Comparison of ENCODE assay signal across 8 cellular contexts in the genomic region with DNA sequence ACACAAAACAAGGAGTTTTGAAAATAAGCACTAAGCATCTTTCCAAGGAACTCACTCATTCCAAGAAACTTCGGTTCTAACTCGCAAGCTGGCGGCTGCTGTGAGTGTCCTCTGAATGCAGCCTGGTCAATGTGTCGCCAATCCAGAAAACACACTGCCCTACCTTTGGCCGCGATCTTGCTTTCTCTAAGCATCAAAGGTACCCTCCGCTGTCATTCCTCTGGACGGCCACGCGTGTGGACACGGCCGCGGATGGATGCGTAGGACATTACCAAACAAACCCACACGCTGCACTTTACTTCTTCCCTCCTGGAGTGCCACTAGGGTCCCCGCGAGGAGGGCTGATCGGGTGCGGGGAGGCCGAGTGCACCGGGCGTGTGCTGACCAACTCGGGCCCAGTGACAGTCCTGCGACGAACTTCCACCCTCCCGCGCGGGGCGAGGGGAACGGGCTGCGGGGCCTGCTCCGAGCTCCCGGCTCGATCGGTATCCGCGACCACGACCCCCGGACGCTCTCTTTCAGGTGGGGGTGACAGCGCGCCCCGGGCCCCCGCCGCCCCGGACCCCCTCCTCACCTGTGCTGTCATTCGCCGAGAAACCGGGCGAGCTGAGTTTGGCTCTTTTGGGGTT. TPM values are rescaled to one million over a fixed set of nuclear protein-coding genes. Genes with fewer than 3 reads are reported as not detected.
A peak's percentile ranks its signal among the peaks of the same experiment; 100 is the strongest.
DNase-seq lines count a peak whose midpoint lies in the region; ATAC-seq and TF ChIP-seq lines count a peak whose summit lies in the region.

No MANE protein-coding gene starts in this region.

- H3K27me3 ChIP-seq in CD4-positive, alpha-beta T cell (ENCODE audit: control insufficient read depth, insufficient read depth, low read length), result no peaks in the 10 kb centered on the region
- no peaks in the 10 kb centered on the region for H3K27me3 ChIP-seq in GM23248 (replicated peaks; ENCODE audit: insufficient read depth)
- H3K27me3 ChIP-seq in transverse colon, result no peaks in the 10 kb centered on the region

- H3K9me3 ChIP-seq in CD4-positive, alpha-beta T cell (ENCODE audit: control insufficient read depth, low read length), result no peaks in the 10 kb centered on the region
- H3K9me3 ChIP-seq in GM23248 (ENCODE audit: low read depth) (no peaks in the 10 kb centered on the region), mesodermal cell (ENCODE audit: control insufficient read depth, low read length) (no peaks in the 10 kb centered on the region), transverse colon (no peaks in the 10 kb centered on the region)

- H3K4me1 Mint-ChIP-seq in CD4-positive, alpha-beta T cell (ENCODE audit: low read depth), result peaks cover 61% of the 10 kb centered on the region

- H3K9me3 Mint-ChIP-seq in CD4-positive, alpha-beta T cell, result no peaks in the 10 kb centered on the region

- CTCF ChIA-PET in CD4-positive, alpha-beta T cell (lab: Charles Lee), result interaction anchor here (1.1 kb wide), 1 partner anchor 189 kb away, joined by 4 read pairs; no protein-coding TSS in a partner anchor

- H3K36me3 Mint-ChIP-seq in CD4-positive, alpha-beta T cell (ENCODE audit: low read depth), result peaks cover 36% of the 10 kb centered on the region

- H3K9ac ChIP-seq in GM23248, result peak overlapping the region; percentile 85

- peak overlapping the region; percentile 91 for H3K4me3 ChIP-seq in GM23248
- H3K4me3 ChIP-seq in mesodermal cell (ENCODE audit: extremely low read depth, insufficient read depth, low read length, poor library complexity, severe bottlenecking), result peak overlapping the region; percentile 82
- H3K4me3 ChIP-seq in transverse colon, result peak overlapping the region; percentile 65 to 96 (median 90)

- ATAC-seq in CD4-positive, alpha-beta T cell (ENCODE audit: poor library complexity), result no peak
- peak; percentile 38 for ATAC-seq in SK-N-SH treated with all-trans-retinoic acid at 6 μM for 48 hours

- in situ Hi-C loops in GM23248 (cut with MboI), result no loop called here
- in situ Hi-C loops in transverse colon (cut with MboI; ENCODE audit: low pct_ligation_motif_present in 1 of 4, low pct_unique_long_range_greater_than_20kb in 1 of 4, low sequenced_read_pairs in 3 of 4), result loop anchor here in 3 of 4 donors (5.0 to 25.0 kb wide), 3 partner anchors 182 to 192 kb away; no protein-coding TSS in a partner anchor

- peaks cover 6% of the 10 kb centered on the region for H3K27me3 Mint-ChIP-seq in CD4-positive, alpha-beta T cell

- TF ChIP-seq CTCF in CD4-positive, alpha-beta T cell (IDR thresholded peaks at IDR 0.05), result no peak
- peak in 1 of 5 experiments; percentile 3 for TF ChIP-seq CTCF in transverse colon (IDR thresholded peaks at IDR 0.05)

- no peak for TF ChIP-seq POLR2A in transverse colon (IDR thresholded peaks at IDR 0.05)

- TF ChIP-seq EP300 in transverse colon (IDR thresholded peaks at IDR 0.05; ENCODE audit: low read depth), result no peak

- H2AFZ ChIP-seq in GM23248, result no peak overlapping the region

- H3K79me2 ChIP-seq in GM23248 (ENCODE audit: insufficient read depth), result peaks cover 54% of the 10 kb centered on the region

- H3K4me3 Mint-ChIP-seq in CD4-positive, alpha-beta T cell, result peak overlapping the region; percentile 93

- intact Hi-C loops in CD4-positive, alpha-beta T cell (cut with DNase I, micrococcal nuclease), result loop anchor here (2.0 to 5.0 kb wide), 3 partner anchors 82 to 189 kb away; no protein-coding TSS in a partner anchor
- intact Hi-C loops in transverse colon (cut with DNase I; ENCODE audit: low total_unique reads), result loop anchor here (10.0 kb wide), 1 partner anchor 125 kb away; no protein-coding TSS in a partner anchor

- peak overlapping the region; percentile 86 for H3K4me2 ChIP-seq in GM23248 (ENCODE audit: unreplicated experiment)

- POLR2A ChIA-PET in CD4-positive, alpha-beta T cell (lab: Charles Lee), result interaction anchor here (0.5 to 1.4 kb wide), 3 partner anchors 11 to 28 kb away, joined by 3 to 4 read pairs (median 4); no protein-coding TSS in a partner anchor

- no peak overlapping the region for H3K27ac ChIP-seq in CD4-positive, alpha-beta T cell (ENCODE audit: low read depth, low read length)
- H3K27ac ChIP-seq in GM23248 (no peak overlapping the region), mesodermal cell (ENCODE audit: low read depth, low read length, severe bottlenecking) (no peak overlapping the region), transverse colon (peak overlapping the region; percentile 72 to 90 (median 85))

- H3K9me2 ChIP-seq in GM23248 (ENCODE audit: insufficient read depth), result no peaks in the 10 kb centered on the region

- H3K4me1 ChIP-seq in GM23248 (ENCODE audit: insufficient read depth), result peaks cover 27% of the 10 kb centered on the region
- H3K4me1 ChIP-seq in mesodermal cell (ENCODE audit: control insufficient read depth, insufficient read depth, low read length, poor library complexity, severe bottlenecking), result peaks cover 3% of the 10 kb centered on the region
- peaks cover 13 to 51% (median 42%) of the 10 kb centered on the region in 4 donors for H3K4me1 ChIP-seq in transverse colon

- WGBS in GM23248 (ENCODE audit: low coverage in 1 of 2, low lambda C conversion rate in 2 of 2, missing lambda C conversion rate in 2 of 2), 2 experiments, result 0 to 2% methylated on average over 28 to 50 of the region's 50 CpGs
- WGBS in mesodermal cell (ENCODE audit: insufficient coverage in 2 of 2), 2 experiments, result 1 to 2% methylated on average over 33 to 43 of the region's 50 CpGs
- WGBS in transverse colon (ENCODE audit: low coverage in 1 of 2), 2 donors, result 0 to 6% methylated on average over 1 to 26 of the region's 50 CpGs

- H3K36me3 ChIP-seq in GM23248 (ENCODE audit: low read depth) (no peaks in the 10 kb centered on the region), mesodermal cell (ENCODE audit: control insufficient read depth, insufficient read depth, low read length) (peaks cover 4% of the 10 kb centered on the region), transverse colon (no peaks in the 10 kb centered on the region)

- peak overlapping the region; percentile 94 for H3K27ac Mint-ChIP-seq in CD4-positive, alpha-beta T cell

- peaks cover 16% of the 10 kb centered on the region for H3F3A ChIP-seq in GM23248 (ENCODE audit: insufficient read depth)

- peak in 1 of 10 experiments; percentile 3 for DNase-seq in CD4-positive, alpha-beta T cell
- peak; percentile 63 for DNase-seq in GM23248
- peak; percentile 61 for DNase-seq in ecto neural progenitor cell (ENCODE audit: low spot score)
- DNase-seq in transverse colon, result peak; percentile 25
- DNase-seq in foreskin melanocyte, result no peak
- no peak for DNase-seq in SK-N-DZ (ENCODE audit: low spot score)

- H4K20me1 ChIP-seq in GM23248 (ENCODE audit: insufficient read depth), result peaks cover 48% of the 10 kb centered on the region

TF ChIP-seq in SK-N-SH treated with all-trans-retinoic acid at 6 μM for 48 hours, 23 proteins besides CTCF, POLR2A, EP300 and RAD21:
- TF ChIP-seq TCF4 (CRISPR knock-in tag; IDR thresholded peaks at IDR 0.05; ENCODE audit: borderline replicate concordance) (no peak), ARNTL (CRISPR knock-in tag; IDR thresholded peaks at IDR 0.05; ENCODE audit: borderline replicate concordance, low read depth) (no peak), RARB (CRISPR knock-in tag; IDR thresholded peaks at IDR 0.05) (no peak), SNAI2 (CRISPR knock-in tag; IDR thresholded peaks at IDR 0.05) (no peak), OSR1 (CRISPR knock-in tag; IDR thresholded peaks at IDR 0.05) (no peak), ESRRG (CRISPR knock-in tag; IDR thresholded peaks at IDR 0.05) (no peak), ZFP30 (CRISPR knock-in tag; IDR thresholded peaks at IDR 0.05) (no peak)

RNA-seq across cellular contexts. Expression of gene CREBBP, which starts 1.1 kb away (rescaled TPM):
- 100 to 1,000 TPM; 145 to 152 TPM for total RNA-seq in CD4-positive, alpha-beta T cell
- total RNA-seq in GM23248 (2014; rRNA removed; shearing (Covaris generic)), result 11.9 and 25.5 TPM in 2 replicates
- polyA plus RNA-seq in GM23248 (2016; fragmentation: Nextera tagmentation; extraction: Ambion mirVana), result 7.8 and 11.7 TPM in 2 replicates
- 22.1 TPM for polyA plus RNA-seq in mesodermal cell (2013, experiment 1 of 2)
- 23.2 TPM for polyA plus RNA-seq in mesodermal cell (2013, experiment 2 of 2)
- 100 to 1,000 TPM in 2 of 4 donors, 10 to 100 TPM in 2; 52.4 to 235 (median 98.7) TPM for total RNA-seq in transverse colon
- polyA plus RNA-seq in SK-N-DZ (2014; cell fraction: cytosol; rRNA removed), result 5.2 and 8.9 TPM in 2 replicates
- 2.8 and 6.5 TPM in 2 replicates for polyA plus RNA-seq in SK-N-DZ (2014; cell fraction: nucleus; rRNA removed)

Comparison
In these comparisons a context has a peak if more than half of its experiments do, and no peak if none do; other contexts are left out.
1. DNase-seq: peak in GM23248 (single experiment), ecto neural progenitor cell (single experiment) and transverse colon (single experiment); none in foreskin melanocyte (single experiment) and SK-N-DZ (single experiment).
2. H3K27ac ChIP-seq: peak in transverse colon (4 of 4); none in CD4-positive, alpha-beta T cell (single experiment), GM23248 (single experiment) and mesodermal cell (single experiment).
3. Peak in every context shown above with its lines, with median percentiles within 50 percentile points of each other: H3K4me3 ChIP-seq.